2 cellular contexts compared by ENCODE assay signal in the genomic region with DNA sequence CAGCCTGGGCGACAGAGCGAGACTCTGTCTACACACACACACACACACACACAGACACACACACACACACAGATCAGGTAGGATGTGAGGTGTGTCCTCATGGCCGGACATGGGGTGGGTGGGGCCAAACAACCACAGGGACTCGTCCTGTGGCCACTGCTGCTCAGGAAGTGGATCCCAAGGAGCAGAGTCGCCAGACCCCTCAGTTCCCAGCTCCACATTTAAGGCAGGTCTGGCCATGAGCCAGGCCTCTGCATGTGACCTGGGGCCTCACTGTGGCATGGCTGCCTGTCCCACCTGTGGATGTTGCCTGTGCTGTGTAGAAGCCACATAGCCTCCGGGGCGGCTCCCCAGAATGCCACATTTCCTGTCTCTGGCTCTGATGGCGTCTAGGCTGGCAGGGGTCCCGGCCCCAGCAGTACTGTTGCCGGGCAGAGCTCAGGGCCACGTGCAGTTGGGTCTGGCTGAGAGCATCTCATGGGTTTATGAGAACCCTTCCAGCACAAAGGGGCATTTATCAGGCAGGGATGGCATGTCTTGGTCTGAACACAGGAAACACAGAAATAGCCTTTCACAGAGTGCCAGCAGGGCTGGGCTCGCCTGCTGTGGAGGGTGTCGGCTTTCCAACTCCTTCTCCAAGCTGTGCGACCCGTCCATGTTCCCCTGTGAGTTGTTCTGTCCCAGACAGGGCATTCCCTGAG.
TF ChIP-seq lines count a peak whose summit lies in the region.

No MANE protein-coding gene starts in this region.

TF ChIP-seq in GM12891, 5 proteins besides CTCF, POLR2A, EP300 and RAD21:
- no peak for TF ChIP-seq TAF1 (IDR thresholded peaks at IDR 0.05; ENCODE audit: low read depth, low read length)
- no peak for TF ChIP-seq SPI1 (IDR thresholded peaks at IDR 0.05; ENCODE audit: low read depth, low read length)
- no peak for TF ChIP-seq PAX5 (IDR thresholded peaks at IDR 0.05; ENCODE audit: insufficient read depth, low read length, severe bottlenecking)
- no peak for TF ChIP-seq POLR2AphosphoS5 (IDR thresholded peaks at IDR 0.05; ENCODE audit: low read depth, low read length)
- no peak for TF ChIP-seq POU2F2 (IDR thresholded peaks at IDR 0.05; ENCODE audit: low read depth, low read length)

TF ChIP-seq in GM12878, 131 proteins besides CTCF, POLR2A, EP300 and RAD21:
- no peak for TF ChIP-seq CEBPB (IDR thresholded peaks at IDR 0.05; ENCODE audit: borderline replicate concordance in 1 of 2, low read depth in 2 of 2, low read length in 2 of 2)
- TF ChIP-seq BHLHE40 (IDR thresholded peaks at IDR 0.05; ENCODE audit: borderline replicate concordance in 1 of 2, low read depth in 2 of 2, low read length in 1 of 2): peak in 1 of 2 experiments; percentile 8; a peak in 1 of 4 replicates
- no peak for TF ChIP-seq WRNIP1 (IDR thresholded peaks at IDR 0.05; ENCODE audit: borderline replicate concordance, low read depth, low read length)
